16 cellular contexts compared by ENCODE assay signal in the genomic region with DNA sequence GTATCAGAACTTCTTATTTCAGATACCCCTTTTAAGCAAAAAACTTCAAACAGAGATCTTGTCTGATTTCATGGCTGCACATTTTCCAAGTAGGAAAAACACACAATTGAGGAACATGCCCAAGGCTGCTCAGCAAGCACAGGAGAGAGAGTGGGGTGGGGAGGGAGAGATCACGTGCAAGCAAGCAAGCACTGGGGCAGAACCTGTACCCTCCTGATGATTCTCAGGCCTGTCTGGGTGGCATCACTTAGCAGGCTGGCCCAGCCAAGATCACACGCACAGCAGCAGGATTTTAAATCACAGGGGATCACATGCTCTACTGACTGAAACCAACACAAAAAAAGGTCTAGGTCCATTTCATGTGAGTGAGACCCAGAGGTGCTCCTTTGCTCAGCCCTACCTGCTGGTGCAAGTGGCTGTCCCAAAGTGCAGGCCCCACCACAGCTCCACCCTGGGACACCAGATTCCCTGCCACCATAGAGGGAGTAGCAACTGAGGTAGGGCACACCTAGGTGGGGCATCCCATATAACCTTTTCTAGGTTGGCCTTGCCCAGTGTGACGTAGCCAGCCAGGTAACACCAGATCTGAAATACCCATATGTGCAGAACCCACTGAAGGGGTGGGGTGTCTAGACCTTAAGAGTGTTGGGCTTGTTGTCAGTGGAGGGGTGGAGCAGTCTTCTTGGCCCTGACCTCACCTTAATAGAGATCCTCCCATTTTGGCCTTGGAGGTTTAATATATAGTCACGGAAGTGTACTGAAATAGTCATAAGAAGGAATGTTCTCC. TPM values are rescaled to one million over a fixed set of nuclear protein-coding genes. Genes with fewer than 3 reads are reported as not detected.
A peak's percentile ranks its signal among the peaks of the same experiment; 100 is the strongest.
DNase-seq lines count a peak whose midpoint lies in the region; ATAC-seq, FAIRE-seq and TF ChIP-seq lines count a peak whose summit lies in the region.
"Had no signal": no experiment of that assay in that cellular context is flagged by ENCODE, and none has a peak within 500 bp of the region (broad histone marks: within the 10 kb centered on the region; RNA-seq: fewer than 3 reads in every experiment).

No MANE protein-coding gene starts in this region.

- no peak for ATAC-seq in activated naive CD8-positive, alpha-beta T cell treated with anti-CD3 and anti-CD28 coated beads, Interleukin-2, amount 50 U/mL, for 24 hours
- peak; percentile 8 for ATAC-seq in stimulated activated effector memory CD8-positive, alpha-beta T cell treated with anti-CD3 and anti-CD28 coated beads, Interleukin-12 subunit alpha, Interleukin-12 subunit beta, amount 100 ng/mL, for 72 hours
- no peak for ATAC-seq in HG02571 (IDR thresholded peaks at IDR 0.05; ENCODE audit: unreplicated experiment)
- ATAC-seq in HG03108 (IDR thresholded peaks at IDR 0.05; ENCODE audit: unreplicated experiment): no peak

- H2BK120ac ChIP-seq in mesenchymal stem cell (ENCODE audit: low read depth, low read length): no peak overlapping the region

- H3K4ac ChIP-seq in mesenchymal stem cell (ENCODE audit: low read depth in 1 of 2, low read length in 2 of 2): no peak overlapping the region

- H3K14ac ChIP-seq in mesenchymal stem cell (ENCODE audit: low read length in 2 of 2): no peak overlapping the region

- WGBS in mesenchymal stem cell: 97% methylated on average over 4 of the region's 4 CpGs

- H2BK12ac ChIP-seq in mesenchymal stem cell (ENCODE audit: low read length in 2 of 2): peak overlapping the region in 1 of 2 experiments; percentile 31

- H4K91ac ChIP-seq in mesenchymal stem cell (ENCODE audit: low read length): peak overlapping the region; percentile 87

- H3K9me3 ChIP-seq in SU-DHL-6 (ENCODE audit: insufficient read depth, low read length) (no peaks in the 10 kb centered on the region), mesenchymal stem cell (ENCODE audit: control insufficient read depth, low read length) (no peaks in the 10 kb centered on the region)

- no peak overlapping the region for H3K23ac ChIP-seq in mesenchymal stem cell (ENCODE audit: low read length in 2 of 2)

- H3K79me2 ChIP-seq in SU-DHL-6 (ENCODE audit: insufficient read depth, low read length): peaks cover 38% of the 10 kb centered on the region

- H3F3A ChIP-seq in SU-DHL-6 (ENCODE audit: insufficient read depth): peaks cover 39% of the 10 kb centered on the region

- H3K4me2 ChIP-seq in SU-DHL-6 (ENCODE audit: low read depth, low read length, poor library complexity, severe bottlenecking): peak overlapping the region; percentile 94
- H3K4me2 ChIP-seq in mesenchymal stem cell (ENCODE audit: low read length, poor library complexity, severe bottlenecking): no peak overlapping the region

- H4K20me1 ChIP-seq in SU-DHL-6 (ENCODE audit: low read depth, low read length): no peaks in the 10 kb centered on the region
- H4K20me1 ChIP-seq: BLaER1 treated with 17β-estradiol and CSF1 and Interleukin-3, amounts not matched to agents 10 nM and 100 nM had no signal

- peak overlapping the region; percentile 40 for H2BK15ac ChIP-seq in mesenchymal stem cell (ENCODE audit: low read depth, poor library complexity, severe bottlenecking)

- no peaks in the 10 kb centered on the region for H3K36me3 ChIP-seq in SU-DHL-6 (ENCODE audit: low read length)
- no peaks in the 10 kb centered on the region for H3K36me3 ChIP-seq in mesenchymal stem cell (ENCODE audit: control insufficient read depth in 1 of 2, insufficient read depth in 2 of 2, low read depth in 1 of 2, low read length in 2 of 2)
- H3K36me3 ChIP-seq: BLaER1 treated with 17β-estradiol and CSF1 and Interleukin-3, amounts not matched to agents 10 nM and 100 nM had no signal

- peak overlapping the region; percentile 16 for H4K8ac ChIP-seq in mesenchymal stem cell (ENCODE audit: low read length)

- peak overlapping the region; percentile 43 for H3K4me3 Mint-ChIP-seq in activated naive CD8-positive, alpha-beta T cell
- no peak overlapping the region for H3K4me3 Mint-ChIP-seq in activated naive CD8-positive, alpha-beta T cell treated with anti-CD3 and anti-CD28 coated beads, Interleukin-2, amount 50 U/mL, for 24 hours
- no peak overlapping the region for H3K4me3 Mint-ChIP-seq in stimulated activated effector memory CD8-positive, alpha-beta T cell treated with anti-CD3 and anti-CD28 coated beads, Interleukin-12 subunit alpha, Interleukin-12 subunit beta, amount 100 ng/mL, for 72 hours

- no peaks in the 10 kb centered on the region for H3K36me3 Mint-ChIP-seq in activated naive CD8-positive, alpha-beta T cell
- H3K36me3 Mint-ChIP-seq in activated naive CD8-positive, alpha-beta T cell treated with anti-CD3 and anti-CD28 coated beads, Interleukin-2, amount 50 U/mL, for 24 hours (ENCODE audit: low read depth): no peaks in the 10 kb centered on the region
- H3K36me3 Mint-ChIP-seq in stimulated activated effector memory CD8-positive, alpha-beta T cell treated with anti-CD3 and anti-CD28 coated beads, Interleukin-12 subunit alpha, Interleukin-12 subunit beta, amount 100 ng/mL, for 72 hours: no peaks in the 10 kb centered on the region

- H3K9ac ChIP-seq in SU-DHL-6 (ENCODE audit: low read length) (peak overlapping the region; percentile 84), mesenchymal stem cell (ENCODE audit: low read length) (no peak overlapping the region)
- H3K9ac ChIP-seq: BLaER1 treated with 17β-estradiol and CSF1 and Interleukin-3, amounts not matched to agents 10 nM and 100 nM had no signal

- peaks cover 28% of the 10 kb centered on the region for H3K27me3 Mint-ChIP-seq in activated naive CD8-positive, alpha-beta T cell
- H3K27me3 Mint-ChIP-seq in activated naive CD8-positive, alpha-beta T cell treated with anti-CD3 and anti-CD28 coated beads, Interleukin-2, amount 50 U/mL, for 24 hours: peaks cover 47% of the 10 kb centered on the region

- TF ChIP-seq CTCF in SU-DHL-6 (IDR thresholded peaks at IDR 0.05; ENCODE audit: insufficient read depth, low read length, poor library complexity, severe bottlenecking) (no peak), D721Med (IDR thresholded peaks at IDR 0.05; ENCODE audit: insufficient read depth, missing control alignments) (no peak)

- no peak overlapping the region for H3K18ac ChIP-seq in mesenchymal stem cell (ENCODE audit: low read depth in 1 of 2, low read length in 2 of 2)

- H2AFZ ChIP-seq in SU-DHL-6 (ENCODE audit: low read depth, low read length, severe bottlenecking) (peak overlapping the region; percentile 50), mesenchymal stem cell (ENCODE audit: low read depth, low read length) (no peak overlapping the region)

- H2AK5ac ChIP-seq in mesenchymal stem cell (ENCODE audit: low read length, severe bottlenecking): no peak overlapping the region

- no peak overlapping the region for H3K27ac Mint-ChIP-seq in activated naive CD8-positive, alpha-beta T cell
- no peak overlapping the region for H3K27ac Mint-ChIP-seq in activated naive CD8-positive, alpha-beta T cell treated with anti-CD3 and anti-CD28 coated beads, Interleukin-2, amount 50 U/mL, for 24 hours
- no peak overlapping the region for H3K27ac Mint-ChIP-seq in stimulated activated effector memory CD8-positive, alpha-beta T cell treated with anti-CD3 and anti-CD28 coated beads, Interleukin-12 subunit alpha, Interleukin-12 subunit beta, amount 100 ng/mL, for 72 hours

- no peak overlapping the region for H2BK5ac ChIP-seq in mesenchymal stem cell (ENCODE audit: low read depth, low read length, poor library complexity, severe bottlenecking)

- H3K9me3 Mint-ChIP-seq in activated naive CD8-positive, alpha-beta T cell (ENCODE audit: low read depth): no peaks in the 10 kb centered on the region
- no peaks in the 10 kb centered on the region for H3K9me3 Mint-ChIP-seq in activated naive CD8-positive, alpha-beta T cell treated with anti-CD3 and anti-CD28 coated beads, Interleukin-2, amount 50 U/mL, for 24 hours
- no peaks in the 10 kb centered on the region for H3K9me3 Mint-ChIP-seq in stimulated activated effector memory CD8-positive, alpha-beta T cell treated with anti-CD3 and anti-CD28 coated beads, Interleukin-12 subunit alpha, Interleukin-12 subunit beta, amount 100 ng/mL, for 72 hours

- H3K27me3 ChIP-seq in SU-DHL-6 (ENCODE audit: low read length) (no peaks in the 10 kb centered on the region), mesenchymal stem cell (ENCODE audit: control insufficient read depth in 1 of 2, insufficient read depth in 1 of 2, low read length in 2 of 2) (peaks cover 54 to 79% of the 10 kb centered on the region in 2 experiments)
- H3K27me3 ChIP-seq: BLaER1 treated with 17β-estradiol and CSF1 and Interleukin-3, amounts not matched to agents 10 nM and 100 nM had no signal

- H3K4me3 ChIP-seq in SU-DHL-6 (ENCODE audit: insufficient read depth, low read length, poor library complexity, severe bottlenecking) (no peak overlapping the region), mesenchymal stem cell (ENCODE audit: insufficient read depth in 1 of 2, low read depth in 1 of 2, low read length in 2 of 2) (no peak overlapping the region)
- H3K4me3 ChIP-seq: BLaER1 treated with 17β-estradiol and CSF1 and Interleukin-3, amounts not matched to agents 10 nM and 100 nM had no signal

- no peak for FAIRE-seq in D721Med (lab: Jason Lieb, UNC)
- FAIRE-seq: RCC 7860 had no signal

- no peak for DNase-seq in activated naive CD8-positive, alpha-beta T cell treated with anti-CD3 and anti-CD28 coated beads, Interleukin-2, amount 50 U/mL, for 24 hours
- DNase-seq in mesenchymal stem cell (no peak), D721Med (ENCODE audit: insufficient read length, low spot score) (no peak)
- DNase-seq in stimulated activated effector memory CD8-positive, alpha-beta T cell treated with anti-CD3 and anti-CD28 coated beads, Interleukin-12 subunit alpha, Interleukin-12 subunit beta, amount 100 ng/mL, for 72 hours (ENCODE audit: low spot score in 2 of 2): no peak
- DNase-seq: 8988T, DMS153, NCI-H1930, NCI-H2171 treated with DMSO at 0.1 percent for 48 hours, NCI-H510A, SHP77 treated with DMSO at 0.1 percent for 48 hours had no signal

- peak overlapping the region; percentile 95 for H3K27ac ChIP-seq in SU-DHL-6 (ENCODE audit: low read depth, low read length)
- H3K27ac ChIP-seq in mesenchymal stem cell (ENCODE audit: low read length, poor library complexity, severe bottlenecking): no peak overlapping the region
- H3K27ac ChIP-seq: BLaER1 treated with 17β-estradiol and CSF1 and Interleukin-3, amounts not matched to agents 10 nM and 100 nM had no signal

- peaks cover 12% of the 10 kb centered on the region for H3K4me1 ChIP-seq in mesenchymal stem cell (ENCODE audit: control insufficient read depth, insufficient read depth, low read depth, low read length)

- H3K9me2 ChIP-seq in SU-DHL-6 (replicated peaks; ENCODE audit: insufficient read depth, low read length): no peaks in the 10 kb centered on the region

- peaks cover 6% of the 10 kb centered on the region for H3K4me1 Mint-ChIP-seq in activated naive CD8-positive, alpha-beta T cell (ENCODE audit: low read depth)
- no peaks in the 10 kb centered on the region for H3K4me1 Mint-ChIP-seq in activated naive CD8-positive, alpha-beta T cell treated with anti-CD3 and anti-CD28 coated beads, Interleukin-2, amount 50 U/mL, for 24 hours
- peaks cover 6% of the 10 kb centered on the region for H3K4me1 Mint-ChIP-seq in stimulated activated effector memory CD8-positive, alpha-beta T cell treated with anti-CD3 and anti-CD28 coated beads, Interleukin-12 subunit alpha, Interleukin-12 subunit beta, amount 100 ng/mL, for 72 hours

- H3K79me1 ChIP-seq in mesenchymal stem cell (replicated peaks; ENCODE audit: low read length, poor library complexity, severe bottlenecking): no peaks in the 10 kb centered on the region

RNA-seq across cellular contexts. Expression of gene LYPD6B, which starts 1.8 kb away (rescaled TPM):
- polyA plus RNA-seq in mesenchymal stem cell (2013, experiment 1 of 2): 22.6 TPM
- polyA plus RNA-seq in mesenchymal stem cell (2013, experiment 2 of 2): 21.2 TPM
